In the genomic region with DNA sequence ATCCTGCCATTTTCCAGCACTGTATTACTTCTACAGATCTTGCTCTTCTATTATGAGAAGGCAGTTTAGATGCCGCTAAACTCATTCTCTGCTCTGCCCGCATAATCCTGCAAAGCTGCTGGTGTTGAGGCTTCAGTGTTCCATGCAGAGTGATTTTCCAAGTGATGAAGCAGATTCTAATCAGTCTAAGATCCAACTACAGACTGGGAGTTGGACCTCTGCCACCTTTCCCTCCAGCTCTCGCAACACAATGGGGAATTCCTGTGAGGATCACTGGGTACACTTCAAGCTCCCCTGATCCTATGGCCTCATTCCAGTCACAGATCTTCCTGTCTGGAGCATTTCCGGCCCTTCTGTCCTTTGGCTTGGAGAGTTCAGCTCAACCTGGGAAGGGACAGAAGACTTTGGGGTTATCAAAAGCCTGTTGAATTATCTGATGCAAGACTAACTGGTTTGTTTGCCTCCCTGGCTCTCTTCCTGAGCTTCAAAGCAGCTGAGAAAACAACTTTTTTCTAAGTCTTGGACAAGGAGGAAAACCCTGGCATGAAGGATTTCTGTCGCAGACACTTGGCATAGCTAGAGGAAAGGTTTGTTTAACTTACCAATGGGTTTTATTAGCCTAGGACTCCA, we compare ENCODE assay signal across 1 cellular context.
TF ChIP-seq lines count a peak whose summit lies in the region.

No MANE protein-coding gene starts in this region.

TF ChIP-seq in HepG2, 621 proteins besides CTCF, POLR2A, EP300 and RAD21 (continued from another document and continues in another):
- TF ChIP-seq NCOA2 (CRISPR knock-in tag; IDR thresholded peaks at IDR 0.05) (peak; percentile 76), SOX13 (IDR thresholded peaks at IDR 0.05) (peak; percentile 30; the same call in 1 of the 2 replicates), SOX13 (CRISPR knock-in tag; conservative IDR thresholded peaks at IDR 0.05 in 1 of 2, IDR thresholded peaks at IDR 0.05 in 1 of 2) (peak in 1 of 2 experiments; percentile 88; a peak in 2 of 4 replicates), ZFP90 (CRISPR knock-in tag; IDR thresholded peaks at IDR 0.05; ENCODE audit: borderline replicate concordance) (0 out of 2 replicates have a peak, but pooled peaks have one; percentile 24), GATA4 (IDR thresholded peaks at IDR 0.05; ENCODE audit: borderline replicate concordance, low read depth) (0 out of 2 replicates have a peak, but pooled peaks have one; percentile 43), ZNF629 (CRISPR knock-in tag; conservative IDR thresholded peaks at IDR 0.05) (peak; percentile 46; the same call in 1 of the 2 replicates), MIER3 (CRISPR knock-in tag; IDR thresholded peaks at IDR 0.05; ENCODE audit: borderline replicate concordance) (0 out of 2 replicates have a peak, but pooled peaks have one; percentile 30), LCORL (IDR thresholded peaks at IDR 0.05) (0 out of 2 replicates have a peak, but pooled peaks have one; percentile 35), LCORL (CRISPR knock-in tag; IDR thresholded peaks at IDR 0.05) (peak; percentile 60; the same call in 1 of the 2 replicates), SP5 (CRISPR knock-in tag; IDR thresholded peaks at IDR 0.05; ENCODE audit: borderline replicate concordance, low read depth) (peak; percentile 19; the same call in 1 of the 2 replicates), SOX5 (CRISPR knock-in tag; IDR thresholded peaks at IDR 0.05; ENCODE audit: borderline replicate concordance) (peak; percentile 90), PPARG (CRISPR knock-in tag; conservative IDR thresholded peaks at IDR 0.05) (peak; percentile 73), ZNF383 (CRISPR knock-in tag; IDR thresholded peaks at IDR 0.05; ENCODE audit: borderline replicate concordance) (no peak), CCDC6 (CRISPR knock-in tag; IDR thresholded peaks at IDR 0.05) (0 out of 2 replicates have a peak, but pooled peaks have one; percentile 57), ZNF350 (CRISPR knock-in tag; IDR thresholded peaks at IDR 0.05; ENCODE audit: borderline replicate concordance, low read depth) (0 out of 2 replicates have a peak, but pooled peaks have one; percentile 26), ARHGAP35 (CRISPR knock-in tag; IDR thresholded peaks at IDR 0.05; ENCODE audit: borderline replicate concordance) (no peak), HOXA3 (CRISPR knock-in tag; IDR thresholded peaks at IDR 0.05) (peak; percentile 50; the same call in 1 of the 2 replicates), GABPA (IDR thresholded peaks at IDR 0.05; ENCODE audit: low read depth, low read length) (no peak), GABPA (CRISPR knock-in tag; IDR thresholded peaks at IDR 0.05; ENCODE audit: low read depth) (peak; percentile 64), ZNF263 (CRISPR knock-in tag; IDR thresholded peaks at IDR 0.05) (0 out of 2 replicates have a peak, but pooled peaks have one; percentile 15), ZNF549 (CRISPR knock-in tag; IDR thresholded peaks at IDR 0.05) (no peak), EEA1 (CRISPR knock-in tag; IDR thresholded peaks at IDR 0.05; ENCODE audit: borderline replicate concordance) (no peak), PHF21A (CRISPR knock-in tag; IDR thresholded peaks at IDR 0.05) (peak; percentile 85), FOXJ3 (CRISPR knock-in tag; IDR thresholded peaks at IDR 0.05; ENCODE audit: borderline replicate concordance) (peak; percentile 65; the same call in 1 of the 2 replicates), ZNF143 (CRISPR knock-in tag; IDR thresholded peaks at IDR 0.05) (peak; percentile 12; the same call in 1 of the 2 replicates), MIER2 (CRISPR knock-in tag; IDR thresholded peaks at IDR 0.05) (0 out of 2 replicates have a peak, but pooled peaks have one; percentile 22), GATAD2A (CRISPR knock-in tag; IDR thresholded peaks at IDR 0.05) (peak; percentile 92), ZNF343 (CRISPR knock-in tag; IDR thresholded peaks at IDR 0.05) (no peak), MIXL1 (CRISPR knock-in tag; IDR thresholded peaks at IDR 0.05) (peak; percentile 59; the same call in 1 of the 2 replicates)
- TF ChIP-seq, protein P1, sequence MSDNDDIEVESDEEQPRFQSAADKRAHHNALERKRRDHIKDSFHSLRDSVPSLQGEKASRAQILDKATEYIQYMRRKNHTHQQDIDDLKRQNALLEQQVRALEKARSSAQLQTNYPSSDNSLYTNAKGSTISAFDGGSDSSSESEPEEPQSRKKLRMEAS (IDR thresholded peaks at IDR 0.05), result no peak
- TF ChIP-seq, protein P2, sequence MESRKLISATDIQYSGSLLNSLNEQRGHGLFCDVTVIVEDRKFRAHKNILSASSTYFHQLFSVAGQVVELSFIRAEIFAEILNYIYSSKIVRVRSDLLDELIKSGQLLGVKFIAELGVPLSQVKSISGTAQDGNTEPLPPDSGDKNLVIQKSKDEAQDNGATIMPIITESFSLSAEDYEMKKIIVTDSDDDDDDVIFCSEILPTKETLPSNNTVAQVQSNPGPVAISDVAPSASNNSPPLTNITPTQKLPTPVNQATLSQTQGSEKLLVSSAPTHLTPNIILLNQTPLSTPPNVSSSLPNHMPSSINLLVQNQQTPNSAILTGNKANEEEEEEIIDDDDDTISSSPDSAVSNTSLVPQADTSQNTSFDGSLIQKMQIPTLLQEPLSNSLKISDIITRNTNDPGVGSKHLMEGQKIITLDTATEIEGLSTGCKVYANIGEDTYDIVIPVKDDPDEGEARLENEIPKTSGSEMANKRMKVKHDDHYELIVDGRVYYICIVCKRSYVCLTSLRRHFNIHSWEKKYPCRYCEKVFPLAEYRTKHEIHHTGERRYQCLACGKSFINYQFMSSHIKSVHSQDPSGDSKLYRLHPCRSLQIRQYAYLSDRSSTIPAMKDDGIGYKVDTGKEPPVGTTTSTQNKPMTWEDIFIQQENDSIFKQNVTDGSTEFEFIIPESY (CRISPR knock-in tag; IDR thresholded peaks at IDR 0.05), result peak; percentile 24; the same call in 1 of the 2 replicates
- TF ChIP-seq, protein P3, sequence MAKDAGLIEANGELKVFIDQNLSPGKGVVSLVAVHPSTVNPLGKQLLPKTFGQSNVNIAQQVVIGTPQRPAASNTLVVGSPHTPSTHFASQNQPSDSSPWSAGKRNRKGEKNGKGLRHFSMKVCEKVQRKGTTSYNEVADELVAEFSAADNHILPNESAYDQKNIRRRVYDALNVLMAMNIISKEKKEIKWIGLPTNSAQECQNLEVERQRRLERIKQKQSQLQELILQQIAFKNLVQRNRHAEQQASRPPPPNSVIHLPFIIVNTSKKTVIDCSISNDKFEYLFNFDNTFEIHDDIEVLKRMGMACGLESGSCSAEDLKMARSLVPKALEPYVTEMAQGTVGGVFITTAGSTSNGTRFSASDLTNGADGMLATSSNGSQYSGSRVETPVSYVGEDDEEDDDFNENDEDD (CRISPR knock-in tag; IDR thresholded peaks at IDR 0.05; ENCODE audit: borderline replicate concordance), result no peak
- TF ChIP-seq, protein P4, sequence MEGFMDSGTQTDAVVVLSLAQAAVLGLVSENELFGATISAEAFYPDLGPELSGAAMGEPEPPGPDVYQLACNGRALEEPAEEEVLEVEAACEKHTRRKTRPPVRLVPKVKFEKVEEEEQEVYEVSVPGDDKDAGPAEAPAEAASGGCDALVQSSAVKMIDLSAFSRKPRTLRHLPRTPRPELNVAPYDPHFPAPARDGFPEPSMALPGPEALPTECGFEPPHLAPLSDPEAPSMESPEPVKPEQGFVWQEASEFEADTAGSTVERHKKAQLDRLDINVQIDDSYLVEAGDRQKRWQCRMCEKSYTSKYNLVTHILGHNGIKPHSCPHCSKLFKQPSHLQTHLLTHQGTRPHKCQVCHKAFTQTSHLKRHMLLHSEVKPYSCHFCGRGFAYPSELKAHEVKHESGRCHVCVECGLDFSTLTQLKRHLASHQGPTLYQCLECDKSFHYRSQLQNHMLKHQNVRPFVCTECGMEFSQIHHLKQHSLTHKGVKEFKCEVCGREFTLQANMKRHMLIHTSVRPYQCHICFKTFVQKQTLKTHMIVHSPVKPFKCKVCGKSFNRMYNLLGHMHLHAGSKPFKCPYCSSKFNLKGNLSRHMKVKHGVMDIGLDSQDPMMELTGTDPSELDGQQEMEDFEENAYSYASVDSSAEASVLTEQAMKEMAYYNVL (CRISPR knock-in tag; IDR thresholded peaks at IDR 0.05; ENCODE audit: borderline replicate concordance), result peak; percentile 28; the same call in 1 of the 2 replicates
- TF ChIP-seq, protein P5, sequence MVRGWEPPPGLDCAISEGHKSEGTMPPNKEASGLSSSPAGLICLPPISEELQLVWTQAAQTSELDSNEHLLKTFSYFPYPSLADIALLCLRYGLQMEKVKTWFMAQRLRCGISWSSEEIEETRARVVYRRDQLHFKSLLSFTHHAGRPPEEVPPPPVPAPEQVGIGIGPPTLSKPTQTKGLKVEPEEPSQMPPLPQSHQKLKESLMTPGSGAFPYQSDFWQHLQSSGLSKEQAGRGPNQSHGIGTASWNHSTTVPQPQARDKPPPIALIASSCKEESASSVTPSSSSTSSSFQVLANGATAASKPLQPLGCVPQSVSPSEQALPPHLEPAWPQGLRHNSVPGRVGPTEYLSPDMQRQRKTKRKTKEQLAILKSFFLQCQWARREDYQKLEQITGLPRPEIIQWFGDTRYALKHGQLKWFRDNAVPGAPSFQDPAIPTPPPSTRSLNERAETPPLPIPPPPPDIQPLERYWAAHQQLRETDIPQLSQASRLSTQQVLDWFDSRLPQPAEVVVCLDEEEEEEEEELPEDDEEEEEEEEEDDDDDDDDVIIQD (CRISPR knock-in tag; IDR thresholded peaks at IDR 0.05; ENCODE audit: low read depth), result peak; percentile 71; the same call in 1 of the 2 replicates
- TF ChIP-seq, protein P6, sequence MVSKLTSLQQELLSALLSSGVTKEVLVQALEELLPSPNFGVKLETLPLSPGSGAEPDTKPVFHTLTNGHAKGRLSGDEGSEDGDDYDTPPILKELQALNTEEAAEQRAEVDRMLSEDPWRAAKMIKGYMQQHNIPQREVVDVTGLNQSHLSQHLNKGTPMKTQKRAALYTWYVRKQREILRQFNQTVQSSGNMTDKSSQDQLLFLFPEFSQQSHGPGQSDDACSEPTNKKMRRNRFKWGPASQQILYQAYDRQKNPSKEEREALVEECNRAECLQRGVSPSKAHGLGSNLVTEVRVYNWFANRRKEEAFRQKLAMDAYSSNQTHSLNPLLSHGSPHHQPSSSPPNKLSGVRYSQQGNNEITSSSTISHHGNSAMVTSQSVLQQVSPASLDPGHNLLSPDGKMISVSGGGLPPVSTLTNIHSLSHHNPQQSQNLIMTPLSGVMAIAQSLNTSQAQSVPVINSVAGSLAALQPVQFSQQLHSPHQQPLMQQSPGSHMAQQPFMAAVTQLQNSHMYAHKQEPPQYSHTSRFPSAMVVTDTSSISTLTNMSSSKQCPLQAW (CRISPR knock-in tag; IDR thresholded peaks at IDR 0.05), result peak; percentile 70; the same call in 1 of the 2 replicates
- TF ChIP-seq, protein P7, sequence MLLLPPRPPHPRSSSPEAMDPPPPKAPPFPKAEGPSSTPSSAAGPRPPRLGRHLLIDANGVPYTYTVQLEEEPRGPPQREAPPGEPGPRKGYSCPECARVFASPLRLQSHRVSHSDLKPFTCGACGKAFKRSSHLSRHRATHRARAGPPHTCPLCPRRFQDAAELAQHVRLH (CRISPR knock-in tag; IDR thresholded peaks at IDR 0.05; ENCODE audit: borderline replicate concordance, low read depth), result no peak
- TF ChIP-seq, protein P8, sequence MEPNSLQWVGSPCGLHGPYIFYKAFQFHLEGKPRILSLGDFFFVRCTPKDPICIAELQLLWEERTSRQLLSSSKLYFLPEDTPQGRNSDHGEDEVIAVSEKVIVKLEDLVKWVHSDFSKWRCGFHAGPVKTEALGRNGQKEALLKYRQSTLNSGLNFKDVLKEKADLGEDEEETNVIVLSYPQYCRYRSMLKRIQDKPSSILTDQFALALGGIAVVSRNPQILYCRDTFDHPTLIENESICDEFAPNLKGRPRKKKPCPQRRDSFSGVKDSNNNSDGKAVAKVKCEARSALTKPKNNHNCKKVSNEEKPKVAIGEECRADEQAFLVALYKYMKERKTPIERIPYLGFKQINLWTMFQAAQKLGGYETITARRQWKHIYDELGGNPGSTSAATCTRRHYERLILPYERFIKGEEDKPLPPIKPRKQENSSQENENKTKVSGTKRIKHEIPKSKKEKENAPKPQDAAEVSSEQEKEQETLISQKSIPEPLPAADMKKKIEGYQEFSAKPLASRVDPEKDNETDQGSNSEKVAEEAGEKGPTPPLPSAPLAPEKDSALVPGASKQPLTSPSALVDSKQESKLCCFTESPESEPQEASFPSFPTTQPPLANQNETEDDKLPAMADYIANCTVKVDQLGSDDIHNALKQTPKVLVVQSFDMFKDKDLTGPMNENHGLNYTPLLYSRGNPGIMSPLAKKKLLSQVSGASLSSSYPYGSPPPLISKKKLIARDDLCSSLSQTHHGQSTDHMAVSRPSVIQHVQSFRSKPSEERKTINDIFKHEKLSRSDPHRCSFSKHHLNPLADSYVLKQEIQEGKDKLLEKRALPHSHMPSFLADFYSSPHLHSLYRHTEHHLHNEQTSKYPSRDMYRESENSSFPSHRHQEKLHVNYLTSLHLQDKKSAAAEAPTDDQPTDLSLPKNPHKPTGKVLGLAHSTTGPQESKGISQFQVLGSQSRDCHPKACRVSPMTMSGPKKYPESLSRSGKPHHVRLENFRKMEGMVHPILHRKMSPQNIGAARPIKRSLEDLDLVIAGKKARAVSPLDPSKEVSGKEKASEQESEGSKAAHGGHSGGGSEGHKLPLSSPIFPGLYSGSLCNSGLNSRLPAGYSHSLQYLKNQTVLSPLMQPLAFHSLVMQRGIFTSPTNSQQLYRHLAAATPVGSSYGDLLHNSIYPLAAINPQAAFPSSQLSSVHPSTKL (CRISPR knock-in tag; IDR thresholded peaks at IDR 0.05), result peak; percentile 92
- TF ChIP-seq, protein P9, sequence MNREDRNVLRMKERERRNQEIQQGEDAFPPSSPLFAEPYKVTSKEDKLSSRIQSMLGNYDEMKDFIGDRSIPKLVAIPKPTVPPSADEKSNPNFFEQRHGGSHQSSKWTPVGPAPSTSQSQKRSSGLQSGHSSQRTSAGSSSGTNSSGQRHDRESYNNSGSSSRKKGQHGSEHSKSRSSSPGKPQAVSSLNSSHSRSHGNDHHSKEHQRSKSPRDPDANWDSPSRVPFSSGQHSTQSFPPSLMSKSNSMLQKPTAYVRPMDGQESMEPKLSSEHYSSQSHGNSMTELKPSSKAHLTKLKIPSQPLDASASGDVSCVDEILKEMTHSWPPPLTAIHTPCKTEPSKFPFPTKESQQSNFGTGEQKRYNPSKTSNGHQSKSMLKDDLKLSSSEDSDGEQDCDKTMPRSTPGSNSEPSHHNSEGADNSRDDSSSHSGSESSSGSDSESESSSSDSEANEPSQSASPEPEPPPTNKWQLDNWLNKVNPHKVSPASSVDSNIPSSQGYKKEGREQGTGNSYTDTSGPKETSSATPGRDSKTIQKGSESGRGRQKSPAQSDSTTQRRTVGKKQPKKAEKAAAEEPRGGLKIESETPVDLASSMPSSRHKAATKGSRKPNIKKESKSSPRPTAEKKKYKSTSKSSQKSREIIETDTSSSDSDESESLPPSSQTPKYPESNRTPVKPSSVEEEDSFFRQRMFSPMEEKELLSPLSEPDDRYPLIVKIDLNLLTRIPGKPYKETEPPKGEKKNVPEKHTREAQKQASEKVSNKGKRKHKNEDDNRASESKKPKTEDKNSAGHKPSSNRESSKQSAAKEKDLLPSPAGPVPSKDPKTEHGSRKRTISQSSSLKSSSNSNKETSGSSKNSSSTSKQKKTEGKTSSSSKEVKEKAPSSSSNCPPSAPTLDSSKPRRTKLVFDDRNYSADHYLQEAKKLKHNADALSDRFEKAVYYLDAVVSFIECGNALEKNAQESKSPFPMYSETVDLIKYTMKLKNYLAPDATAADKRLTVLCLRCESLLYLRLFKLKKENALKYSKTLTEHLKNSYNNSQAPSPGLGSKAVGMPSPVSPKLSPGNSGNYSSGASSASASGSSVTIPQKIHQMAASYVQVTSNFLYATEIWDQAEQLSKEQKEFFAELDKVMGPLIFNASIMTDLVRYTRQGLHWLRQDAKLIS (CRISPR knock-in tag; IDR thresholded peaks at IDR 0.05), result no peak
